ENCODE assay signal across 36 cellular contexts in the genomic region with DNA sequence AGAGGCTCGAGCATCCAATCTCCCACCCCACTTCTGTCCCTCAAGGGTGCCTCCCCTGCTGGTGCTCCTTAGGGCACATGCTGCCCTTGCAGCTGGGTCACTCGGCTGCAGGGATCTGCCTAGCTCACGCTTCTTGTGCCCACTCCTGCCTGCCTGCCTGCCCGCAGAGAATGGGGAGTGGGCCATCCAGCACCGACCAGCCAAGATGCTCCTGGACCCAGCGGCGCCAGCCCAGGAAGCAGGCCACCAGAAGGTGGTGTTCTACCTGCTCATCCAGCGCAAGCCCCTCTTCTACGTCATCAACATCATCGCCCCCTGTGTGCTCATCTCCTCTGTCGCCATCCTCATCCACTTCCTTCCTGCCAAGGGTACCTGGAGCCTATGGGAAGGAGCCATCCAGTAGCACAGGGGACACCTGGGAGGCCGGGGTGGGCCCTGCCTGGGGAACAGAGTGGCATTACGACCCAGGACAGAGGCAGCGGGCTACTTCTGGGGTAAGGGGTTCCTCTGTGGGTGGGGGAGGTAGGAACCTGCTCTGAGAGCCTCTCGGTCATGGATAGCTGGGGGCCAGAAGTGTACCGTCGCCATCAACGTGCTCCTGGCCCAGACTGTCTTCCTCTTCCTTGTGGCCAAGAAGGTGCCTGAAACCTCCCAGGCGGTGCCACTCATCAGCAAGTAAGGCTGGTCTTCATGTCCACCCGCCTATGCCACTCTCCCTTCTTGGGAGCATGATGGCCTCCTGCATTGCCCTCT. TPM values are rescaled to one million over a fixed set of nuclear protein-coding genes. Genes with fewer than 3 reads are reported as not detected.
A peak's percentile ranks its signal among the peaks of the same experiment; 100 is the strongest.
DNase-seq lines count a peak whose midpoint lies in the region; ATAC-seq and TF ChIP-seq lines count a peak whose summit lies in the region.
"Had no signal": no experiment of that assay in that cellular context is flagged by ENCODE, and none has a peak within 500 bp of the region (broad histone marks: within the 10 kb centered on the region; RNA-seq: fewer than 3 reads in every experiment).

No MANE protein-coding gene starts in this region.

- H3K9me3 ChIP-seq in SK-N-SH (no peaks in the 10 kb centered on the region), HEK293 (ENCODE audit: control insufficient read depth, insufficient read depth, low read depth, low read length) (no peaks in the 10 kb centered on the region), endodermal cell (ENCODE audit: control insufficient read depth, low read length) (no peaks in the 10 kb centered on the region)
- H3K9me3 ChIP-seq: mucosa of descending colon had no signal

- peaks cover 6% of the 10 kb centered on the region for H3K4me1 Mint-ChIP-seq in endodermal cell

- H3K9ac ChIP-seq in SK-N-SH (no peak overlapping the region), endodermal cell (ENCODE audit: extremely low read depth, low read length, poor library complexity, severe bottlenecking) (no peak overlapping the region)

- H3K9me2 ChIP-seq in SK-N-SH, result no peaks in the 10 kb centered on the region

- no peak for TF ChIP-seq RAD21 in SK-N-SH (IDR thresholded peaks at IDR 0.05; ENCODE audit: low read length)

- H4K20me1 ChIP-seq in SK-N-SH (ENCODE audit: insufficient read depth), result no peaks in the 10 kb centered on the region

- POLR2A ChIA-PET in SK-N-SH (lab: Yijun Ruan, JAX), result no interaction called here
- POLR2A ChIA-PET in HEK293 (lab: Yijun Ruan, JAX), result no interaction called here

- H3K79me2 ChIP-seq in SK-N-SH (ENCODE audit: insufficient read depth), result peaks cover 18% of the 10 kb centered on the region

- WGBS in SK-N-SH (ENCODE audit: low lambda C conversion rate), result 96% methylated on average over 13 of the region's 20 CpGs
- 95 to 98% methylated on average over 15 to 20 of the region's 20 CpGs for WGBS in endodermal cell (ENCODE audit: insufficient coverage in 1 of 2, insufficient read length in 1 of 2), 2 experiments

- H2AFZ ChIP-seq in SK-N-SH (ENCODE audit: low read depth), result no peak overlapping the region

- H3K4me3 ChIP-seq in SK-N-SH (ENCODE audit: low read depth in 2 of 2, low read length in 1 of 2) (no peak overlapping the region), HEK293 (ENCODE audit: low read depth, low read length) (no peak overlapping the region), endodermal cell (ENCODE audit: low read length) (no peak overlapping the region)
- H3K4me3 ChIP-seq: heart right ventricle, mucosa of descending colon, skin epidermis had no signal

- peaks cover 14% of the 10 kb centered on the region for H3K36me3 Mint-ChIP-seq in endodermal cell (ENCODE audit: low read depth)
- H3K36me3 Mint-ChIP-seq: natural killer cell had no signal

- H3K27me3 ChIP-seq in SK-N-SH (ENCODE audit: insufficient read depth), result no peaks in the 10 kb centered on the region
- no peaks in the 10 kb centered on the region for H3K27me3 ChIP-seq in endodermal cell (ENCODE audit: control insufficient read depth, insufficient read depth, low read length, poor library complexity, severe bottlenecking)

- no peak overlapping the region for H3K27ac ChIP-seq in SK-N-SH (ENCODE audit: low read depth in 2 of 2, low read length in 1 of 2)
- no peak overlapping the region for H3K27ac ChIP-seq in HEK293 (ENCODE audit: extremely low read depth, low read depth, low read length)
- H3K27ac ChIP-seq in endodermal cell (ENCODE audit: low read depth, low read length), result no peak overlapping the region
- H3K27ac ChIP-seq: 22Rv1, heart right ventricle, skin epidermis had no signal

- peaks cover 2 to 5% of the 10 kb centered on the region in 2 experiments for H3K36me3 ChIP-seq in SK-N-SH (replicated peaks in 1 of 2; ENCODE audit: control insufficient read depth in 1 of 2, insufficient read depth in 2 of 2, low read length in 1 of 2)
- peaks cover 12 to 29% of the 10 kb centered on the region in 2 experiments; a peak in 2 of 3 replicates for H3K36me3 ChIP-seq in HEK293 (ENCODE audit: control insufficient read depth in 2 of 2, insufficient read depth in 1 of 2, low read length in 2 of 2)
- H3K36me3 ChIP-seq in endodermal cell (ENCODE audit: control insufficient read depth, insufficient read depth, low read length), result peaks cover 13% of the 10 kb centered on the region

- H3F3A ChIP-seq in SK-N-SH (replicated peaks; ENCODE audit: insufficient read depth), result no peaks in the 10 kb centered on the region

- H3K4me3 Mint-ChIP-seq in endodermal cell, result no peak overlapping the region
- H3K4me3 Mint-ChIP-seq: activated T-cell treated with anti-CD3 and anti-CD28 coated beads, Interleukin-2, amount 50 U/mL, for 4 hours; CD14-positive monocyte; natural killer cell; stimulated activated memory B cell treated with anti-CD40 and anti-IgM and Interleukin-4, amounts not matched to agents 10 μg/mL and 1 μg/mL and 100 μg/mL, for 72 hours had no signal

- no peak for ATAC-seq in SK-N-SH treated with all-trans-retinoic acid at 6 μM for 48 hours
- no peak for ATAC-seq in sciatic nerve
- ATAC-seq: mucosa of descending colon; natural killer cell; PC-3; Right ventricle myocardium inferior; stimulated activated memory B cell treated with anti-CD40 and anti-IgM and Interleukin-4, amounts not matched to agents 10 μg/mL and 1 μg/mL and 100 μg/mL, for 72 hours had no signal

- no peaks in the 10 kb centered on the region for H3K9me3 Mint-ChIP-seq in endodermal cell
- H3K9me3 Mint-ChIP-seq: activated T-cell treated with anti-CD3 and anti-CD28 coated beads, Interleukin-2, amount 50 U/mL, for 4 hours; CD14-positive monocyte; natural killer cell; stimulated activated memory B cell treated with anti-CD40 and anti-IgM and Interleukin-4, amounts not matched to agents 10 μg/mL and 1 μg/mL and 100 μg/mL, for 72 hours had no signal

- CTCF ChIA-PET in SK-N-SH (lab: Yijun Ruan, JAX), result interaction anchor here (1.0 to 1.5 kb wide), 2 partner anchors 11 to 19 kb away, joined by 4 read pairs; no protein-coding TSS in a partner anchor
- CTCF ChIA-PET in HEK293 (lab: Yijun Ruan, JAX), result interaction anchor here (0.5 kb wide), 1 partner anchor 401 kb away, joined by 3 read pairs; no protein-coding TSS in a partner anchor

- intact Hi-C loops in sciatic nerve (cut with DNase I), result no loop called here

- no peak overlapping the region for H3K27ac Mint-ChIP-seq in endodermal cell
- H3K27ac Mint-ChIP-seq: natural killer cell; stimulated activated memory B cell treated with anti-CD40 and anti-IgM and Interleukin-4, amounts not matched to agents 10 μg/mL and 1 μg/mL and 100 μg/mL, for 72 hours had no signal

- H3K4me2 ChIP-seq in SK-N-SH, result no peak overlapping the region

- TF ChIP-seq POLR2A in erythroblast (IDR thresholded peaks at IDR 0.05; ENCODE audit: low read length), result no peak

- H3K4me1 ChIP-seq in SK-N-SH (ENCODE audit: control insufficient read depth in 1 of 2, insufficient read depth in 2 of 2, low read depth in 1 of 2, low read length in 1 of 2), result no peaks in the 10 kb centered on the region; a peak in 1 of 4 replicates
- no peaks in the 10 kb centered on the region for H3K4me1 ChIP-seq in HEK293 (ENCODE audit: control insufficient read depth, insufficient read depth, low read length)
- H3K4me1 ChIP-seq in endodermal cell (ENCODE audit: control insufficient read depth, insufficient read depth, low read length), result no peaks in the 10 kb centered on the region

- TF ChIP-seq EP300 in SK-N-SH (IDR thresholded peaks at IDR 0.05; ENCODE audit: borderline replicate concordance in 1 of 2, low read depth in 1 of 2, low read length in 1 of 2), result no peak

- H3K27me3 Mint-ChIP-seq in endodermal cell (ENCODE audit: insufficient read depth), result no peaks in the 10 kb centered on the region

- no peak for TF ChIP-seq CTCF in SK-N-SH (IDR thresholded peaks at IDR 0.05)
- TF ChIP-seq CTCF in HEK293 (tag by site-specific recombination; IDR thresholded peaks at IDR 0.05), result 0 out of 2 replicates have a peak, but pooled peaks have one; percentile 18
- TF ChIP-seq CTCF in endodermal cell (conservative IDR thresholded peaks at IDR 0.05), result no peak

- DNase-seq in SK-N-SH (peak; percentile 14), endodermal cell (peak; percentile 37), sciatic nerve (ENCODE audit: low spot score) (peak; percentile 33), erythroblast (lab: John Stamatoyannopoulos, UW) (no peak), NCI-H1092 (lab: John Stamatoyannopoulos, UW) (no peak)
- no peak for DNase-seq in activated CD4-positive, alpha-beta T cell treated with anti-CD3 and anti-CD28 coated beads for 1 hour
- DNase-seq: activated CD4-positive, alpha-beta T cell treated with anti-CD3 and anti-CD28 coated beads for 4 hours; activated naive CD4-positive, alpha-beta T cell treated with Interleukin-2 at 50 U/mL for 16 hours; activated T-cell treated with anti-CD3 and anti-CD28 coated beads, Interleukin-2, amount 50 U/mL, for 4 hours; dermis blood vessel endothelial cell; heart right ventricle; Kasumi-1; mucosa of descending colon; natural killer cell; NCI-H1436; NCI-H2081; NCI-H2227 treated with DMSO at 0.1 percent for 48 hours; NCI-H526; NK-92 treated with Interleukin-12 subunit alpha and Interleukin-12 subunit beta, amount 100 ng/mL, for 24 hours; PC-3; substantia nigra; T-helper 2 cell; trophoblast cell had no signal

RNA-seq across cellular contexts. Expression of a gene that starts 3.4 kb away (rescaled TPM):
- not detected in 2 replicates for polyA plus RNA-seq in SK-N-SH (2012; rRNA removed)
- polyA plus RNA-seq in SK-N-SH (2012; cell fraction: cytosol; rRNA removed), result not detected in 2 replicates
- polyA plus RNA-seq in SK-N-SH (2012; cell fraction: nucleus; rRNA removed), result not detected in 2 replicates
- not detected for total RNA-seq in endodermal cell
- 0.39 TPM for polyA plus RNA-seq in endodermal cell (2013, experiment 1 of 2)
- 0.33 TPM for polyA plus RNA-seq in endodermal cell (2013, experiment 2 of 2)
- not detected for total RNA-seq in sciatic nerve
- total RNA-seq: activated T-cell treated with anti-CD3 and anti-CD28 coated beads, Interleukin-2, amount 50 U/mL, for 4 hours; cardiac septum; dermis blood vessel endothelial cell; frontal cortex; H4; heart right ventricle; kidney epithelial cell; lung microvascular endothelial cell; mucosa of descending colon; natural killer cell; osteocyte; PC-3; Right ventricle myocardium inferior had no signal
- polyA plus RNA-seq: CD14-positive monocyte, heart right ventricle had no signal

RNA-seq across cellular contexts. Expression of a gene that starts 7.5 kb away (rescaled TPM):
- 4.6 and 7.0 TPM in 2 replicates for polyA plus RNA-seq in SK-N-SH (2012; rRNA removed)
- 5.5 and 6.1 TPM in 2 replicates for polyA plus RNA-seq in SK-N-SH (2012; cell fraction: cytosol; rRNA removed)
- polyA plus RNA-seq in SK-N-SH (2012; cell fraction: nucleus; rRNA removed), result 9.0 and 11.7 TPM in 2 replicates
- total RNA-seq in endodermal cell (1 to 10 TPM; 6.5 to 6.7 TPM), sciatic nerve (4.5 TPM)
- 9.6 TPM for polyA plus RNA-seq in endodermal cell (2013, experiment 1 of 2)
- 9.6 TPM for polyA plus RNA-seq in endodermal cell (2013, experiment 2 of 2)

RNA-seq across cellular contexts. Expression of a gene that starts 7.6 kb away (rescaled TPM):
- polyA plus RNA-seq in SK-N-SH (2012; rRNA removed), result 27.6 and 29.1 TPM in 2 replicates
- polyA plus RNA-seq in SK-N-SH (2012; cell fraction: cytosol; rRNA removed), result 51.9 and 54.2 TPM in 2 replicates
- 37.0 and 55.6 TPM in 2 replicates for polyA plus RNA-seq in SK-N-SH (2012; cell fraction: nucleus; rRNA removed)
- total RNA-seq in endodermal cell, result 100 to 1,000 TPM; 105 to 116 TPM
- polyA plus RNA-seq in endodermal cell (2013, experiment 1 of 2), result 85.7 TPM
- 95.3 TPM for polyA plus RNA-seq in endodermal cell (2013, experiment 2 of 2)
- total RNA-seq in sciatic nerve, result 41.0 TPM

RNA-seq across cellular contexts. Expression of a gene that starts 16.9 kb away (rescaled TPM):
- polyA plus RNA-seq in SK-N-SH (2012; rRNA removed), result 0.12 TPM in 1 of 2 replicates, not detected in the other
- polyA plus RNA-seq in SK-N-SH (2012; cell fraction: cytosol; rRNA removed), result not detected in 2 replicates
- 0.06 TPM in 1 of 2 replicates, not detected in the other for polyA plus RNA-seq in SK-N-SH (2012; cell fraction: nucleus; rRNA removed)
- total RNA-seq in endodermal cell (under 1 TPM in 1 of 2 donors, not detected in 1; 0.11 TPM), sciatic nerve (not detected)
- 1.2 TPM for polyA plus RNA-seq in endodermal cell (2013, experiment 1 of 2)
- 0.70 TPM for polyA plus RNA-seq in endodermal cell (2013, experiment 2 of 2)
- total RNA-seq: activated T-cell treated with anti-CD3 and anti-CD28 coated beads, Interleukin-2, amount 50 U/mL, for 4 hours; dermis blood vessel endothelial cell; frontal cortex; H4; kidney epithelial cell; lung microvascular endothelial cell; mucosa of descending colon; natural killer cell; osteocyte; PC-3; Right ventricle myocardium inferior had no signal
- polyA plus RNA-seq: CD14-positive monocyte had no signal

RNA-seq across cellular contexts. Expression of a gene that starts 22.7 kb away (rescaled TPM):
- not detected in 2 replicates for polyA plus RNA-seq in SK-N-SH (2012; rRNA removed)
- not detected in 2 replicates for polyA plus RNA-seq in SK-N-SH (2012; cell fraction: cytosol; rRNA removed)
- not detected in 2 replicates for polyA plus RNA-seq in SK-N-SH (2012; cell fraction: nucleus; rRNA removed)
- total RNA-seq in endodermal cell (not detected), sciatic nerve (not detected)
- polyA plus RNA-seq in endodermal cell (2013, experiment 1 of 2), result 8.4 TPM
- polyA plus RNA-seq in endodermal cell (2013, experiment 2 of 2), result 3.4 TPM
- total RNA-seq: activated T-cell treated with anti-CD3 and anti-CD28 coated beads, Interleukin-2, amount 50 U/mL, for 4 hours; cardiac septum; dermis blood vessel endothelial cell; H4; kidney epithelial cell; lung microvascular endothelial cell; mucosa of descending colon; natural killer cell; osteocyte; PC-3 had no signal
- polyA plus RNA-seq: CD14-positive monocyte had no signal

Comparison
In these comparisons a context has a peak if more than half of its experiments do, and no peak if none do; other contexts are left out.
1. DNase-seq: peak in SK-N-SH (single experiment), endodermal cell (single experiment) and sciatic nerve (single experiment); none in erythroblast (0 of 2), NCI-H1092 (single experiment) and activated CD4-positive, alpha-beta T cell treated with anti-CD3 and anti-CD28 coated beads for 1 hour (single experiment).